Comparison of ENCODE assay signal across 8 cellular contexts in the genomic region with DNA sequence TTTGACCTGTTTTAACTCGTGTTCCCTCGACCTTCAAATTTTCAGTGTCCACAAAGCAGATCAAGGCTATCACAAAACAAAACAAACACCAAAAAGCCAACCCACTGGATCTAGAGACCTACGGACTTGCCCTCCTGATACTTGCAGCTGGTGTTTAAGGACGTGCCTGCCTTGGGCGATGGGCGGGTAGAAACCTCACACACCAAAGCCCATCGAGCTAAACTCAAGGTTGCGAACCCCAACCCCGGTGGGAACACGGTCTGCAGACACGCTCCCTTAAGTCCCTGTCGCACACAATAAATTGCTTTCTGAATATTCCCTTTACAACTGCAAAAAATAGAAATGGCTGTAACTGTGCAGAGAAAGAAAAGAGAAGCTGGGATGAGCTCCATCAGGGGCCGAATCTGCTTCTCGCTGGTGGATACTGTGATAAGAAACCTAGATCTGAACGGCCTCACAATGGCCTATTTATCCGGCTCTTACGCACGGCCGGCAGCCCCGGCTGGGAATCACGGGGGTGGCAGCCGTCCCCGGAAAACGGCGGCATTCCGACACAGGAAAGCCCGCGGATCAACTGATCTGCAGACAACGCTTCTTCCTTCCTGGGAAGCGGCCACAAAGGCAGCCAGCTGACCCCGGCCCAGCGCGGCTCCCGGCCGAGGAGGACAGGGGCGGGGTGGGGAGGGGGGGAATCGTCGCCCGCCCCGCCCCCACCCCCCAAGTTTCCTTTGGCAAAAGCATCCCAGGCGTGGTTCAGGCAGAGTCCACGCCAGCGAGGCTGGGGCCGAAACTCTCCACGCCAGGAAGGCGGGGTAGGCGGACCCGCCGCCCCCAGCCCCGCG.
DNase-seq lines count a peak whose midpoint lies in the region; ATAC-seq and TF ChIP-seq lines count a peak whose summit lies in the region.

No MANE protein-coding gene starts in this region.

- H3K4me1 ChIP-seq in skeletal muscle tissue (ENCODE audit: control insufficient read depth in 3 of 3, insufficient read depth in 3 of 3, low read length in 3 of 3) = peaks cover 16 to 22% (median 21%) of the 10 kb centered on the region in 3 donors

- TF ChIP-seq CTCF in HFF-Myc (IDR thresholded peaks at IDR 0.05; ENCODE audit: low read depth, low read length, missing control alignments) = no peak
- no peak for TF ChIP-seq CTCF in choroid plexus epithelial cell (conservative IDR thresholded peaks at IDR 0.05; ENCODE audit: low read depth, low read length)

- peaks cover 0 to 9% (median 5%) of the 10 kb centered on the region in 3 donors for H3K27me3 ChIP-seq in skeletal muscle tissue (ENCODE audit: control insufficient read depth in 3 of 3, insufficient read depth in 3 of 3, low read length in 3 of 3)

- no peaks in the 10 kb centered on the region for H3K9me3 ChIP-seq in skeletal muscle tissue (ENCODE audit: control insufficient read depth in 3 of 3, low read length in 3 of 3)

- H3K27ac ChIP-seq in skeletal muscle tissue (ENCODE audit: low read depth, low read length) = peak overlapping the region; percentile 73

- peak overlapping the region; percentile 27 to 65 (median 54) for H3K9ac ChIP-seq in skeletal muscle tissue (ENCODE audit: low read depth in 1 of 3, low read length in 3 of 3)

- H3K36me3 ChIP-seq in skeletal muscle tissue (ENCODE audit: control insufficient read depth in 3 of 3, insufficient read depth in 3 of 3, low read length in 3 of 3) = no peaks in the 10 kb centered on the region

- no peak for ATAC-seq in HG03378 (IDR thresholded peaks at IDR 0.05; ENCODE audit: unreplicated experiment)

- H3K4me3 ChIP-seq in HFF-Myc (replicated peaks; ENCODE audit: low read depth, low read length) (peak overlapping the region; percentile 55), choroid plexus epithelial cell (ENCODE audit: low read depth, low read length) (peak overlapping the region; percentile 65), skeletal muscle tissue (ENCODE audit: low read length in 3 of 3) (peak overlapping the region; percentile 56 to 75 (median 70))

- in situ Hi-C loops in Caki2 (cut with HindIII; ENCODE audit: low pct_unique_long_range_greater_than_20kb, low sequenced_read_pairs) = no loop called here

- peak; percentile 67 for DNase-seq in Caki2 (ENCODE audit: low read depth)
- no peak for DNase-seq in HFF-Myc (ENCODE audit: extremely low read depth, low read depth)
- DNase-seq in T-helper 1 cell = peak in 4 of 5 donors; percentile 10 to 41 (median 14)
- peak; percentile 69 for DNase-seq in choroid plexus epithelial cell (ENCODE audit: low read depth)
- DNase-seq in kidney glomerular epithelial cell (lab: John Stamatoyannopoulos, UW) = peak; percentile 63
- DNase-seq in dedifferentiated amniotic fluid mesenchymal stem cell (ENCODE audit: extremely low spot score) = no peak

Comparison
In these comparisons a context has a peak if more than half of its experiments do, and no peak if none do; other contexts are left out.
1. DNase-seq: peak in Caki2 (single experiment), T-helper 1 cell (4 of 5), choroid plexus epithelial cell (single experiment) and kidney glomerular epithelial cell (single experiment); none in HFF-Myc (single experiment) and dedifferentiated amniotic fluid mesenchymal stem cell (single experiment).
2. Peak in every context shown above with its lines, with median percentiles within 50 percentile points of each other: H3K4me3 ChIP-seq.